In genomic region chr16:89949121-89949742, GRCh38 we compare ENCODE assay signal across 8 cellular contexts. TPM values are rescaled to one million over a fixed set of nuclear protein-coding genes. Genes with fewer than 3 reads are reported as not detected.
DNase-seq lines count a peak whose midpoint lies in the region; ATAC-seq, FAIRE-seq and TF ChIP-seq lines count a peak whose summit lies in the region.

No MANE protein-coding gene starts in this region.

- peaks cover 4 to 16% of the 10 kb centered on the region in 2 experiments; a peak in 4 of 5 replicates for H3K27me3 ChIP-seq in K562 (ENCODE audit: control insufficient read depth in 2 of 2, insufficient read depth in 2 of 2, low read length in 2 of 2)
- H3K27me3 ChIP-seq in lung (ENCODE audit: control insufficient read depth, insufficient read depth): no peaks in the 10 kb centered on the region
- no peaks in the 10 kb centered on the region for H3K27me3 ChIP-seq in upper lobe of left lung

- H3K9me1 ChIP-seq in K562 (ENCODE audit: control insufficient read depth, insufficient read depth, low read length): peaks cover 3% of the 10 kb centered on the region

- FAIRE-seq in K562 (lab: Jason Lieb, UNC): no peak

- no peak for ATAC-seq in Right ventricle myocardium inferior
- ATAC-seq in K562: 0 out of 3 replicates have a peak, but pooled peaks have one; percentile 24
- ATAC-seq in lung (ENCODE audit: insufficient read depth, low FRiP score): no peak
- ATAC-seq in upper lobe of left lung (ENCODE audit: low FRiP score in 2 of 2): no peak
- ATAC-seq in GM21447 (IDR thresholded peaks at IDR 0.05; ENCODE audit: unreplicated experiment): no peak

- BruUV-seq in K562 (replicated peaks; lab: Mats Ljungman, UMichigan): no TSS peak

- TF ChIP-seq CTCF in K562 (IDR thresholded peaks at IDR 0.05 in 2 of 3, conservative IDR thresholded peaks at IDR 0.05 in 1 of 3; ENCODE audit: insufficient read depth in 2 of 3, low read depth in 1 of 3, low read length in 3 of 3): no peak
- TF ChIP-seq CTCF in lung (IDR thresholded peaks at IDR 0.05; ENCODE audit: control extremely low read depth, extremely low read depth): no peak
- no peak for TF ChIP-seq CTCF in upper lobe of left lung (IDR thresholded peaks at IDR 0.05)

- no peaks in the 10 kb centered on the region for H4K20me1 ChIP-seq in K562 (replicated peaks; ENCODE audit: control insufficient read depth, insufficient read depth, low read length)

- no peak overlapping the region for H3K27ac ChIP-seq in K562 (ENCODE audit: extremely low read depth, low read depth, low read length)
- H3K27ac ChIP-seq in lung (ENCODE audit: low read depth in 1 of 2, low read length in 1 of 2): no peak overlapping the region
- H3K27ac ChIP-seq in upper lobe of left lung: peak overlapping the region in 3 of 4 donors; percentile 30 to 59 (median 32)

- H3K36me3 ChIP-seq in K562 (ENCODE audit: control insufficient read depth, insufficient read depth, low read length) (peaks cover 10% of the 10 kb centered on the region; the same call in 1 of the 3 replicates), lung (ENCODE audit: control insufficient read depth in 2 of 2, insufficient read depth in 2 of 2, low read length in 2 of 2) (no peaks in the 10 kb centered on the region), upper lobe of left lung (no peaks in the 10 kb centered on the region)

- no peak for TF ChIP-seq RAD21 in K562 (CRISPR knock-in tag; conservative IDR thresholded peaks at IDR 0.05 in 1 of 2, IDR thresholded peaks at IDR 0.05 in 1 of 2)

- POLR2A ChIA-PET in K562 (lab: Yijun Ruan, JAX): interaction anchor here (0.6 to 1.6 kb wide), 5 partner anchors 26 to 1233 kb away, joined by 3 to 5 read pairs (median 3); partner anchors contain the start of genes MC1R and TUBB3

- H3K9me3 ChIP-seq in K562 (replicated peaks; ENCODE audit: control insufficient read depth, insufficient read depth, low read depth, low read length) (no peaks in the 10 kb centered on the region), lung (ENCODE audit: control insufficient read depth in 2 of 2, insufficient read depth in 1 of 2, low read length in 1 of 2) (no peaks in the 10 kb centered on the region), upper lobe of left lung (no peaks in the 10 kb centered on the region)

- H3K4me3 ChIP-seq in K562: peak overlapping the region; percentile 56
- peak overlapping the region; percentile 68 for H3K4me3 ChIP-seq in lung
- H3K4me3 ChIP-seq in upper lobe of left lung: peak overlapping the region; percentile 63 to 89 (median 70)

- peak overlapping the region; percentile 46; the same call in 1 of the 2 replicates for H3K4me2 ChIP-seq in K562 (ENCODE audit: insufficient read depth, low read length)

- peaks cover 9% of the 10 kb centered on the region for H3K79me2 ChIP-seq in K562 (ENCODE audit: control insufficient read depth, insufficient read depth, low read length)

- in situ Hi-C loops in K562 (cut with MboI): no loop called here

- CTCF ChIA-PET in K562 (lab: Yijun Ruan, JAX; ENCODE audit: low intra/inter-chr PET ratio): interaction anchor here (0.6 kb wide), 1 partner anchor 9 kb away, joined by 4 read pairs; no protein-coding TSS in a partner anchor

- 0 out of 2 replicates have a peak overlapping the region, but pooled peaks have one; percentile 40 for H2AFZ ChIP-seq in K562 (ENCODE audit: low read depth, low read length)

- peak overlapping the region; percentile 54 to 96; a peak in 3 of 4 replicates for H3K9ac ChIP-seq in K562 (ENCODE audit: insufficient read depth in 1 of 2, low read depth in 2 of 2, low read length in 2 of 2)

- intact Hi-C loops in Right ventricle myocardium inferior (cut with DNase I): no loop called here
- intact Hi-C loops in cardiac septum (cut with DNase I): no loop called here
- intact Hi-C loops in K562 (cut with micrococcal nuclease): no loop called here

- WGBS in K562 (ENCODE audit: insufficient coverage, low coverage, missing lambda C conversion rate): 62% methylated on average over 9 of the region's 55 CpGs
- 17 to 50% methylated on average over 31 to 55 of the region's 55 CpGs for WGBS in lung, 2 donors
- WGBS in upper lobe of left lung, 2 donors: 57 to 64% methylated on average over 17 to 21 of the region's 55 CpGs

- TF ChIP-seq EP300 in K562 (IDR thresholded peaks at IDR 0.05; ENCODE audit: low read length): no peak
- no peak for TF ChIP-seq EP300 in upper lobe of left lung (IDR thresholded peaks at IDR 0.05)

- TF ChIP-seq POLR2A in K562 (conservative IDR thresholded peaks at IDR 0.05): no peak
- TF ChIP-seq POLR2A in upper lobe of left lung (IDR thresholded peaks at IDR 0.05): no peak

- DNase-seq in Right ventricle myocardium inferior (ENCODE audit: missing footprints): peak; percentile 58
- DNase-seq in cardiac septum (ENCODE audit: low spot score): no peak
- DNase-seq in K562 (ENCODE audit: extremely low read depth in 1 of 4, low spot score in 3 of 4): peak in 2 of 4 experiments; percentile 69 to 70
- no peak for DNase-seq in lung (ENCODE audit: low spot score)
- DNase-seq in upper lobe of left lung: peak in 1 of 2 donors; percentile 82
- DNase-seq in UCSD-AML1 (lab: John Stamatoyannopoulos, UW; ENCODE audit: unreplicated experiment): no peak
- DNase-seq in RKO (ENCODE audit: low spot score): no peak

- H3K4me1 ChIP-seq in K562 (replicated peaks in 1 of 2; ENCODE audit: control insufficient read depth in 2 of 2, insufficient read depth in 2 of 2, low read length in 2 of 2) (peaks cover 0 to 26% of the 10 kb centered on the region in 2 experiments; a peak in 3 of 5 replicates), lung (ENCODE audit: control insufficient read depth in 2 of 2, insufficient read depth in 2 of 2, low read length in 2 of 2) (peaks cover 0 to 13% of the 10 kb centered on the region in 2 donors), upper lobe of left lung (peaks cover 9 to 25% (median 19%) of the 10 kb centered on the region in 4 donors)

RNA-seq across cellular contexts. Expression of gene DEF8, which starts 0.7 kb away (rescaled TPM):
- total RNA-seq in Right ventricle myocardium inferior (40.5 TPM), cardiac septum (42.8 TPM), K562 (2014; rRNA removed) (147 and 173 TPM in 2 replicates), K562 (2014; rRNA removed; fragmentation: Illumina TruSeq; extraction: Trizol) (29.4 and 33.0 TPM in 2 replicates), K562 (2015; rRNA removed; fragmentation: Illumina TruSeq; extraction: Trizol) (58.6 and 63.2 TPM in 2 replicates), K562 (2021) (71.5 and 80.6 TPM in 2 replicates), lung (10 to 100 TPM; 43.0 to 80.9 TPM), upper lobe of left lung (100 to 1,000 TPM in 2 of 6 donors, 10 to 100 TPM in 4; 45.7 to 671 (median 80.5) TPM)
- 71.6 and 183 TPM in 2 replicates for total RNA-seq in K562 (2011; cell fraction: chromatin; rRNA removed; ENCODE audit: low replicate concordance)
- 99.4 and 127 TPM in 2 replicates for total RNA-seq in K562 (2011; cell fraction: nucleolus; rRNA removed)
- total RNA-seq in K562 (2011; cell fraction: nucleoplasm; rRNA removed): 79.5 and 80.2 TPM in 2 replicates
- polyA plus RNA-seq in K562 (2011; rRNA removed) (74.0 and 87.6 TPM in 2 replicates), K562 (2014; fragmentation: Illumina TruSeq; extraction: Trizol) (42.3 and 88.3 TPM in 2 replicates), K562 (2014; fragmentation: Nextera tagmentation; extraction: Ambion mirVana) (10 to 100 TPM; 39.3 to 60.1 TPM), K562 (2014; rRNA removed) (136 and 173 TPM in 2 replicates), lung (10 to 100 TPM; 50.3 to 67.1 TPM)
- polyA plus RNA-seq in K562 (2011; cell fraction: cytosol; rRNA removed): 119 and 177 TPM in 2 replicates
- 132 and 207 TPM in 2 replicates for polyA plus RNA-seq in K562 (2011; cell fraction: nucleus; rRNA removed)
- polyA plus RNA-seq in K562 (2012): 63.5 and 81.5 TPM in 2 replicates
- polyA minus RNA-seq in K562 (2011; rRNA and poly(A)+ RNA removed): 27.9 and 38.8 TPM in 2 replicates
- polyA minus RNA-seq in K562 (2011; cell fraction: cytosol; rRNA and poly(A)+ RNA removed): 32.6 and 34.2 TPM in 2 replicates
- 29.4 and 31.1 TPM in 2 replicates for polyA minus RNA-seq in K562 (2011; cell fraction: nucleus; rRNA and poly(A)+ RNA removed)

RNA-seq across cellular contexts. Expression of gene TUBB3, which starts 26.1 kb away (rescaled TPM):
- total RNA-seq in Right ventricle myocardium inferior (2.8 TPM), cardiac septum (6.8 TPM), K562 (2014; rRNA removed) (12.5 and 15.5 TPM in 2 replicates), K562 (2014; rRNA removed; fragmentation: Illumina TruSeq; extraction: Trizol) (2.1 and 3.2 TPM in 2 replicates), K562 (2015; rRNA removed; fragmentation: Illumina TruSeq; extraction: Trizol) (6.4 and 8.1 TPM in 2 replicates), K562 (2021) (12.0 and 13.5 TPM in 2 replicates), lung (10 to 100 TPM in 1 of 2 donors, 1 to 10 TPM in 1; 6.3 to 15.6 TPM), upper lobe of left lung (1 to 10 TPM in 3 of 6 donors, under 1 TPM in 2, not detected in 1; 0.33 to 9.2 (median 2.1) TPM)
- 5.7 and 13.6 TPM in 2 replicates for total RNA-seq in K562 (2011; cell fraction: chromatin; rRNA removed; ENCODE audit: low replicate concordance)
- total RNA-seq in K562 (2011; cell fraction: nucleolus; rRNA removed): 8.2 and 8.3 TPM in 2 replicates
- 5.5 and 7.5 TPM in 2 replicates for total RNA-seq in K562 (2011; cell fraction: nucleoplasm; rRNA removed)
- polyA plus RNA-seq in K562 (2011; rRNA removed) (3.2 and 10.4 TPM in 2 replicates), K562 (2014; fragmentation: Illumina TruSeq; extraction: Trizol) (5.0 and 10.0 TPM in 2 replicates), K562 (2014; fragmentation: Nextera tagmentation; extraction: Ambion mirVana) (under 1 TPM; 0.18 to 0.53 TPM), K562 (2014; rRNA removed) (6.8 and 8.3 TPM in 2 replicates), lung (10 to 100 TPM in 1 of 2 donors, 1 to 10 TPM in 1; 1.3 to 11.5 TPM)
- 8.5 and 8.8 TPM in 2 replicates for polyA plus RNA-seq in K562 (2011; cell fraction: cytosol; rRNA removed)
- polyA plus RNA-seq in K562 (2011; cell fraction: nucleus; rRNA removed): 10.4 and 12.3 TPM in 2 replicates
- polyA plus RNA-seq in K562 (2012): 7.7 and 19.6 TPM in 2 replicates
- 3.5 and 4.5 TPM in 2 replicates for polyA minus RNA-seq in K562 (2011; rRNA and poly(A)+ RNA removed)
- polyA minus RNA-seq in K562 (2011; cell fraction: cytosol; rRNA and poly(A)+ RNA removed): 7.4 and 12.0 TPM in 2 replicates
- 2.4 and 2.6 TPM in 2 replicates for polyA minus RNA-seq in K562 (2011; cell fraction: nucleus; rRNA and poly(A)+ RNA removed)

RNA-seq across cellular contexts. Expression of gene MC1R, which starts 30.6 kb away (rescaled TPM):
- total RNA-seq in Right ventricle myocardium inferior: 1.5 TPM
- total RNA-seq in cardiac septum: 4.0 TPM
- 70.1 and 162 TPM in 2 replicates for total RNA-seq in K562 (2011; cell fraction: chromatin; rRNA removed; ENCODE audit: low replicate concordance)
- 54.5 and 55.7 TPM in 2 replicates for total RNA-seq in K562 (2011; cell fraction: nucleolus; rRNA removed)
- 90.5 and 111 TPM in 2 replicates for total RNA-seq in K562 (2011; cell fraction: nucleoplasm; rRNA removed)
- 3.1 and 3.3 TPM in 2 replicates for total RNA-seq in K562 (2014; rRNA removed)
- 0.67 and 0.87 TPM in 2 replicates for total RNA-seq in K562 (2014; rRNA removed; fragmentation: Illumina TruSeq; extraction: Trizol)
- 2.0 and 2.1 TPM in 2 replicates for total RNA-seq in K562 (2015; rRNA removed; fragmentation: Illumina TruSeq; extraction: Trizol)
- total RNA-seq in K562 (2021): 3.4 and 3.5 TPM in 2 replicates
- polyA plus RNA-seq in K562 (2011; rRNA removed): 3.5 and 4.2 TPM in 2 replicates
- polyA plus RNA-seq in K562 (2011; cell fraction: cytosol; rRNA removed): 5.6 and 6.1 TPM in 2 replicates
- 27.9 and 42.6 TPM in 2 replicates for polyA plus RNA-seq in K562 (2011; cell fraction: nucleus; rRNA removed)
- 3.6 and 4.6 TPM in 2 replicates for polyA plus RNA-seq in K562 (2012)
- 1.5 and 2.7 TPM in 2 replicates for polyA plus RNA-seq in K562 (2014; fragmentation: Illumina TruSeq; extraction: Trizol)
- polyA plus RNA-seq in K562 (2014; fragmentation: Nextera tagmentation; extraction: Ambion mirVana): under 1 TPM in 1 of 2 experiments, not detected in 1; 0.14 TPM
- 4.7 and 5.3 TPM in 2 replicates for polyA plus RNA-seq in K562 (2014; rRNA removed)
- 6.4 and 10.6 TPM in 2 replicates for polyA minus RNA-seq in K562 (2011; rRNA and poly(A)+ RNA removed)
- 1.6 and 2.7 TPM in 2 replicates for polyA minus RNA-seq in K562 (2011; cell fraction: cytosol; rRNA and poly(A)+ RNA removed)
- 6.1 and 6.7 TPM in 2 replicates for polyA minus RNA-seq in K562 (2011; cell fraction: nucleus; rRNA and poly(A)+ RNA removed)
- total RNA-seq in lung: 1 to 10 TPM; 3.8 to 7.1 TPM
- 1 to 10 TPM; 2.9 to 3.2 TPM for polyA plus RNA-seq in lung
- total RNA-seq in upper lobe of left lung: 10 to 100 TPM in 2 of 6 donors, 1 to 10 TPM in 4; 4.9 to 44.0 (median 7.0) TPM

Comparison
In these comparisons a context has a peak if more than half of its experiments do, and no peak if none do; other contexts are left out.
1. H3K27ac ChIP-seq: peak in upper lobe of left lung (3 of 4); none in K562 (single experiment) and lung (0 of 2).
2. Peak in every context shown above with its lines, with median percentiles within 50 percentile points of each other: H3K4me3 ChIP-seq.